In genomic region chrX:19566359-19567141, GRCh38 we compare ENCODE assay signal across 8 cellular contexts.
DNase-seq lines count a peak whose midpoint lies in the region; ATAC-seq and FAIRE-seq lines count a peak whose summit lies in the region.

No MANE protein-coding gene starts in this region.

- ATAC-seq in HG02870 (IDR thresholded peaks at IDR 0.05; ENCODE audit: unreplicated experiment) = peak; percentile 76

- H3K27ac Mint-ChIP-seq in stimulated activated naive CD8-positive, alpha-beta T cell treated with anti-CD3 and anti-CD28 coated beads, Interleukin-15, Interleukin-2, amounts not matched to agents 100 ng/mL and 50 ng/mL, for 24 hours = peak overlapping the region; percentile 95

- H3K9me3 Mint-ChIP-seq in stimulated activated naive CD8-positive, alpha-beta T cell treated with anti-CD3 and anti-CD28 coated beads, Interleukin-15, Interleukin-2, amounts not matched to agents 100 ng/mL and 50 ng/mL, for 24 hours = no peaks in the 10 kb centered on the region

- FAIRE-seq in GM18507 (lab: Jason Lieb, UNC) = peak; percentile 84

- peaks cover 18% of the 10 kb centered on the region for H3K36me3 Mint-ChIP-seq in stimulated activated naive CD8-positive, alpha-beta T cell treated with anti-CD3 and anti-CD28 coated beads, Interleukin-15, Interleukin-2, amounts not matched to agents 100 ng/mL and 50 ng/mL, for 24 hours (ENCODE audit: low read depth)

- peak overlapping the region; percentile 51 for H3K4me3 Mint-ChIP-seq in stimulated activated naive CD8-positive, alpha-beta T cell treated with anti-CD3 and anti-CD28 coated beads, Interleukin-15, Interleukin-2, amounts not matched to agents 100 ng/mL and 50 ng/mL, for 24 hours

- no peaks in the 10 kb centered on the region for H3K27me3 Mint-ChIP-seq in stimulated activated naive CD8-positive, alpha-beta T cell treated with anti-CD3 and anti-CD28 coated beads, Interleukin-15, Interleukin-2, amounts not matched to agents 100 ng/mL and 50 ng/mL, for 24 hours

- DNase-seq in GM18507 (ENCODE audit: extremely low spot score, insufficient read length, low read depth) (no peak), SIG-M5 (lab: John Stamatoyannopoulos, UW) (peak; percentile 81), fibroblast of gingiva (ENCODE audit: low read depth) (peak; percentile 47), NCI-H82 treated with DMSO at 0.1 percent for 48 hours (lab: John Stamatoyannopoulos, UW; ENCODE audit: unreplicated experiment) (no peak), superior temporal gyrus (ENCODE audit: extremely low spot score) (no peak), cerebellar nuclear complex (lab: John Stamatoyannopoulos, UW) (no peak)

- peaks cover 75% of the 10 kb centered on the region for H3K4me1 Mint-ChIP-seq in stimulated activated naive CD8-positive, alpha-beta T cell treated with anti-CD3 and anti-CD28 coated beads, Interleukin-15, Interleukin-2, amounts not matched to agents 100 ng/mL and 50 ng/mL, for 24 hours (ENCODE audit: low read depth)

Comparison
In these comparisons a context has a peak if more than half of its experiments do, and no peak if none do; other contexts are left out.
1. DNase-seq: peak in SIG-M5 (single experiment) and fibroblast of gingiva (single experiment); none in GM18507 (single experiment), NCI-H82 treated with DMSO at 0.1 percent for 48 hours (single experiment), superior temporal gyrus (single experiment) and cerebellar nuclear complex (0 of 2).